31 cellular contexts compared by ENCODE assay signal in genomic region chr18:31740180-31740579, GRCh38. TPM values are rescaled to one million over a fixed set of nuclear protein-coding genes. Genes with fewer than 3 reads are reported as not detected.
A peak's percentile ranks its signal among the peaks of the same experiment; 100 is the strongest.
DNase-seq lines count a peak whose midpoint lies in the region; ATAC-seq and TF ChIP-seq lines count a peak whose summit lies in the region.
"Had no signal": no experiment of that assay in that cellular context is flagged by ENCODE, and none has a peak within 500 bp of the region (broad histone marks: within the 10 kb centered on the region; RNA-seq: fewer than 3 reads in every experiment).

No MANE protein-coding gene starts in this region.

- DNase-seq in DMS53 (lab: John Stamatoyannopoulos, UW) (peak; percentile 40), DMS53 treated with DMSO at 0.1 percent for 48 hours (lab: John Stamatoyannopoulos, UW; ENCODE audit: unreplicated experiment) (no peak), NAMALWA (ENCODE audit: low spot score) (peak; percentile 11), left lobe of liver (ENCODE audit: low spot score) (peak; percentile 63), NOMO-1 (lab: John Stamatoyannopoulos, UW; ENCODE audit: unreplicated experiment in 2 of 2) (no peak)
- DNase-seq: activated CD4-positive, alpha-beta T cell treated with anti-CD3 and anti-CD28 coated beads, Interleukin-2, amount 10 ng/mL, durations not matched to agents 24 days and 14 days; activated CD8-positive, alpha-beta memory T cell treated with anti-CD3 and anti-CD28 coated beads for 24 hours; activated effector memory CD4-positive, alpha-beta T cell treated with anti-CD3 and anti-CD28 coated beads, Interleukin-2, amount 50 U/mL, for 16 hours; Caco-2; DND-41; hippocampal formation; KBM-7; NCI-H1436; NCI-H2171 treated with DMSO at 0.1 percent for 48 hours; NCI-H524 treated with DMSO at 0.1 percent for 48 hours; retina; RPMI8226; SJCRH30; stimulated activated naive CD4-positive, alpha-beta T cell had no signal

- TF ChIP-seq CTCF in OCI-LY1 (IDR thresholded peaks at IDR 0.05; ENCODE audit: low read length) = no peak

- no peak overlapping the region for H3K4me3 ChIP-seq in OCI-LY1 (ENCODE audit: low read depth, low read length, poor library complexity, severe bottlenecking)
- H3K4me3 ChIP-seq: gastroesophageal sphincter, SJCRH30, smooth muscle cell had no signal

- H3K27me3 ChIP-seq in OCI-LY1 (ENCODE audit: insufficient read depth, low read length) = no peaks in the 10 kb centered on the region; the same call in 1 of the 2 replicates
- H3K27me3 ChIP-seq: gastroesophageal sphincter, SJCRH30 had no signal

- H3K36me3 ChIP-seq in OCI-LY1 (ENCODE audit: insufficient read depth, low read length) = no peaks in the 10 kb centered on the region
- H3K36me3 ChIP-seq: gastroesophageal sphincter, SJCRH30 had no signal

- H3K9me3 ChIP-seq in OCI-LY1 (ENCODE audit: low read length) = peaks cover 3% of the 10 kb centered on the region; the same call in 1 of the 2 replicates
- H3K9me3 ChIP-seq: Caco-2, gastroesophageal sphincter, SJCRH30 had no signal

- 0 out of 2 replicates have a peak overlapping the region, but pooled peaks have one; percentile 63 for H2AFZ ChIP-seq in OCI-LY1 (ENCODE audit: low read length)
- H2AFZ ChIP-seq: parathyroid adenoma had no signal

- no peaks in the 10 kb centered on the region for H3K79me2 ChIP-seq in OCI-LY1 (ENCODE audit: insufficient read depth, low read length)
- H3K79me2 ChIP-seq: parathyroid adenoma had no signal

- no peak overlapping the region for H3K27ac ChIP-seq in OCI-LY1 (ENCODE audit: low read depth, low read length, poor library complexity, severe bottlenecking)
- H3K27ac ChIP-seq: 22Rv1, C4-2B, gastroesophageal sphincter, parathyroid adenoma, SJCRH30 had no signal

- no peaks in the 10 kb centered on the region for H4K20me1 ChIP-seq in OCI-LY1 (ENCODE audit: insufficient read depth, low read length)

- no peak overlapping the region for H3K4me2 ChIP-seq in OCI-LY1 (ENCODE audit: low read length)
- H3K4me2 ChIP-seq: smooth muscle cell had no signal

- H3F3A ChIP-seq in OCI-LY1 (ENCODE audit: insufficient read depth, low read length) = no peaks in the 10 kb centered on the region

- peak; percentile 40 for ATAC-seq in left lobe of liver
- ATAC-seq in HG03439 (IDR thresholded peaks at IDR 0.05; ENCODE audit: unreplicated experiment) = no peak
- no peak for ATAC-seq in HG02840 (IDR thresholded peaks at IDR 0.05; ENCODE audit: low FRiP score, unreplicated experiment)
- ATAC-seq: gastroesophageal sphincter had no signal

- peaks cover 9% of the 10 kb centered on the region for H3K4me1 ChIP-seq in OCI-LY1 (ENCODE audit: insufficient read depth, low read length, severe bottlenecking)
- H3K4me1 ChIP-seq: Caco-2, gastroesophageal sphincter, parathyroid adenoma, SJCRH30 had no signal

- H3K9ac ChIP-seq in OCI-LY1 (ENCODE audit: low read length) = no peak overlapping the region
- H3K9ac ChIP-seq: parathyroid adenoma had no signal

- no peaks in the 10 kb centered on the region for H3K9me2 ChIP-seq in OCI-LY1 (ENCODE audit: low read depth, low read length)

RNA-seq across cellular contexts. Expression of gene SLC25A52, which starts 20.5 kb away (rescaled TPM):
- not detected for total RNA-seq in left lobe of liver
- total RNA-seq: activated CD4-positive, alpha-beta T cell treated with anti-CD3 and anti-CD28 coated beads, Interleukin-2, amount 10 ng/mL, durations not matched to agents 24 days and 14 days; Caco-2; fibroblast of lung; MCF 10A; mesenteric fat pad; neural crest cell; SJCRH30; smooth muscle cell had no signal

RNA-seq across cellular contexts. Expression of gene B4GALT6, which starts 55.8 kb away (rescaled TPM):
- total RNA-seq in left lobe of liver = 2.7 TPM

Comparison
In these comparisons a context has a peak if more than half of its experiments do, and no peak if none do; other contexts are left out.
1. DNase-seq: peak in DMS53 (single experiment), NAMALWA (single experiment) and left lobe of liver (single experiment); none in DMS53 treated with DMSO at 0.1 percent for 48 hours (single experiment) and NOMO-1 (0 of 2).